ENCODE assay signal across 18 cellular contexts in genomic region chr17:30401097-30401496, GRCh38.
"Had no signal": no experiment of that assay in that cellular context is flagged by ENCODE, and none has a peak within 500 bp of the region (broad histone marks: within the 10 kb centered on the region; RNA-seq: fewer than 3 reads in every experiment).

No MANE protein-coding gene starts in this region.

- H3K4me3 ChIP-seq: gastrocnemius medialis, heart right ventricle, prostate gland, right atrium auricular region, stomach, testis had no signal

- H3K9me3 Mint-ChIP-seq: activated naive CD4-positive, alpha-beta T cell treated with anti-CD3 and anti-CD28 coated beads, Interleukin-2, amount 50 U/mL, for 24 hours; activated T-cell treated with anti-CD3 and anti-CD28 coated beads, Interleukin-2, amount 50 U/mL, for 24 hours; neural crest cell had no signal

- DNase-seq: activated CD4-positive, alpha-beta T cell treated with anti-CD3 and anti-CD28 coated beads, Interleukin-2, amount 10 ng/mL, durations not matched to agents 7 days and 5 days; activated CD8-positive, alpha-beta T cell treated with anti-CD3 and anti-CD28 coated beads, Interleukin-2, amount 10 ng/mL, durations not matched to agents 7 days and 5 days; activated T-cell treated with anti-CD3 and anti-CD28 coated beads, Interleukin-2, amount 50 U/mL, for 24 hours; effector CD8-positive, alpha-beta T cell; gastrocnemius medialis; heart right ventricle; immature natural killer cell; kidney glomerular epithelial cell; stomach; testis had no signal

- H3K27me3 Mint-ChIP-seq: activated CD4-positive, alpha-beta T cell treated with anti-CD3 and anti-CD28 coated beads, Interleukin-2, amount 10 ng/mL, durations not matched to agents 7 days and 5 days; activated naive CD4-positive, alpha-beta T cell treated with anti-CD3 and anti-CD28 coated beads, Interleukin-2, amount 50 U/mL, for 24 hours; activated T-cell treated with anti-CD3 and anti-CD28 coated beads, Interleukin-2, amount 50 U/mL, for 24 hours; memory B cell; type B pancreatic cell had no signal

- H3K4me3 Mint-ChIP-seq: activated CD4-positive, alpha-beta T cell treated with anti-CD3 and anti-CD28 coated beads, Interleukin-2, amount 10 ng/mL, durations not matched to agents 7 days and 5 days; activated CD8-positive, alpha-beta T cell treated with anti-CD3 and anti-CD28 coated beads, Interleukin-2, amount 10 ng/mL, durations not matched to agents 7 days and 5 days; activated naive CD4-positive, alpha-beta T cell treated with anti-CD3 and anti-CD28 coated beads, Interleukin-2, amount 50 U/mL, for 24 hours; activated T-cell treated with anti-CD3 and anti-CD28 coated beads, Interleukin-2, amount 50 U/mL, for 24 hours; immature natural killer cell; memory B cell; neural crest cell; type B pancreatic cell had no signal

- ATAC-seq: activated CD4-positive, CD25-positive, alpha-beta regulatory T cell treated with anti-CD3 and anti-CD28 coated beads, Interleukin-2, amount 50 U/mL, for 24 hours; activated CD8-positive, alpha-beta T cell treated with anti-CD3 and anti-CD28 coated beads, Interleukin-2, amount 10 ng/mL, durations not matched to agents 7 days and 5 days; esophagus mucosa; gastrocnemius medialis; heart right ventricle had no signal

- H3K27me3 ChIP-seq: gastrocnemius medialis, heart right ventricle, right atrium auricular region, stomach, testis had no signal

- H3K9me3 ChIP-seq: gastrocnemius medialis, prostate gland, right atrium auricular region, stomach, testis had no signal

- H3K36me3 ChIP-seq: gastrocnemius medialis, prostate gland, right atrium auricular region had no signal

- H3K4me1 ChIP-seq: prostate gland, testis had no signal

- H3K27ac ChIP-seq: gastrocnemius medialis, heart right ventricle, prostate gland, right atrium auricular region, stomach, testis had no signal

- H3K27ac Mint-ChIP-seq: activated CD4-positive, alpha-beta T cell treated with anti-CD3 and anti-CD28 coated beads, Interleukin-2, amount 10 ng/mL, durations not matched to agents 7 days and 5 days; activated CD8-positive, alpha-beta T cell treated with anti-CD3 and anti-CD28 coated beads, Interleukin-2, amount 10 ng/mL, durations not matched to agents 7 days and 5 days; activated naive CD4-positive, alpha-beta T cell treated with anti-CD3 and anti-CD28 coated beads, Interleukin-2, amount 50 U/mL, for 24 hours; activated T-cell treated with anti-CD3 and anti-CD28 coated beads, Interleukin-2, amount 50 U/mL, for 24 hours; memory B cell; type B pancreatic cell had no signal

- H3K4me1 Mint-ChIP-seq: activated CD4-positive, alpha-beta T cell treated with anti-CD3 and anti-CD28 coated beads, Interleukin-2, amount 10 ng/mL, durations not matched to agents 7 days and 5 days had no signal
